19 cellular contexts compared by ENCODE assay signal in genomic region chr22:26053737-26054316, GRCh38.
DNase-seq lines count a peak whose midpoint lies in the region; ATAC-seq and TF ChIP-seq lines count a peak whose summit lies in the region.
"Had no signal": no experiment of that assay in that cellular context is flagged by ENCODE, and none has a peak within 500 bp of the region (broad histone marks: within the 10 kb centered on the region; RNA-seq: fewer than 3 reads in every experiment).

No MANE protein-coding gene starts in this region.

- H3K4me1 Mint-ChIP-seq in H9 = peaks cover 32 to 34% of the 10 kb centered on the region in 2 experiments
- no peaks in the 10 kb centered on the region for H3K4me1 Mint-ChIP-seq in natural killer cell treated with Interleukin-12 subunit alpha and Interleukin-12 subunit beta and Interleukin-15 and Interleukin-18, amount 100 ng/mL, for 72 hours (ENCODE audit: low read depth in 2 of 2)
- H3K4me1 Mint-ChIP-seq: T-helper 17 cell had no signal

- H3K4me2 ChIP-seq in H9 (ENCODE audit: insufficient read depth, insufficient read length, low read length) (no peak overlapping the region), mesendoderm (ENCODE audit: low read length) (no peak overlapping the region)
- H3K4me2 ChIP-seq: KMS-11 had no signal

- H3K9me3 Mint-ChIP-seq in H9 = no peaks in the 10 kb centered on the region
- H3K9me3 Mint-ChIP-seq in natural killer cell treated with Interleukin-12 subunit alpha and Interleukin-12 subunit beta and Interleukin-15 and Interleukin-18, amount 100 ng/mL, for 72 hours = no peaks in the 10 kb centered on the region
- H3K9me3 Mint-ChIP-seq: CD4-positive, alpha-beta T cell had no signal

- no peaks in the 10 kb centered on the region for H3K79me2 ChIP-seq in H9 (ENCODE audit: insufficient read depth, low read length)
- no peaks in the 10 kb centered on the region for H3K79me2 ChIP-seq in mesendoderm (ENCODE audit: control insufficient read depth, insufficient read depth, low read length)

- no peak for ATAC-seq in natural killer cell treated with Interleukin-12 subunit alpha and Interleukin-12 subunit beta and Interleukin-15 and Interleukin-18, amount 100 ng/mL, for 72 hours
- ATAC-seq: GM12878, HCT116, T-helper 17 cell had no signal

- H4K5ac ChIP-seq in H9 (ENCODE audit: insufficient read length, low read depth, low read length) (no peak overlapping the region), mesendoderm (ENCODE audit: low read length) (no peak overlapping the region)

- H3K4me3 ChIP-seq in NT2/D1 (ENCODE audit: insufficient read length, low read depth) (no peak overlapping the region), mesendoderm (ENCODE audit: low read length) (no peak overlapping the region)
- H3K4me3 ChIP-seq: GM12878 had no signal

- TF ChIP-seq CTCF in H9 (conservative IDR thresholded peaks at IDR 0.05) = no peak

- H4K8ac ChIP-seq in H9 (replicated peaks; ENCODE audit: insufficient read length, low read depth, low read length) = no peak overlapping the region
- no peak overlapping the region for H4K8ac ChIP-seq in mesendoderm (ENCODE audit: low read depth, low read length)

- H3K36me3 ChIP-seq in NT2/D1 (ENCODE audit: insufficient read depth, insufficient read length, low read length) (no peaks in the 10 kb centered on the region), mesendoderm (ENCODE audit: control insufficient read depth, insufficient read depth, low read length) (no peaks in the 10 kb centered on the region)

- no peak overlapping the region for H3K9ac ChIP-seq in H9 (ENCODE audit: extremely low read depth, insufficient read length, low read length)
- H3K9ac ChIP-seq in NT2/D1 (ENCODE audit: insufficient read length, low read depth) = no peak overlapping the region
- H3K9ac ChIP-seq in mesendoderm (ENCODE audit: low read length) = no peak overlapping the region
- H3K9ac ChIP-seq: KMS-11 had no signal

- H3K56ac ChIP-seq in H9 (ENCODE audit: insufficient read length, low read depth, low read length) (no peak overlapping the region), mesendoderm (ENCODE audit: low read length) (no peak overlapping the region)

- H3K23ac ChIP-seq in H9 (ENCODE audit: insufficient read length, low read depth, low read length) (no peak overlapping the region), mesendoderm (ENCODE audit: low read length) (no peak overlapping the region)

- H2BK12ac ChIP-seq in H9 (ENCODE audit: insufficient read length, low read depth, low read length) = no peak overlapping the region

- no peak overlapping the region for H2AK5ac ChIP-seq in H9 (ENCODE audit: insufficient read length, low read length)
- no peak overlapping the region for H2AK5ac ChIP-seq in mesendoderm (ENCODE audit: low read length)

- no peak overlapping the region for H3K27ac ChIP-seq in H9 (ENCODE audit: insufficient read length, low read depth, low read length)
- no peak overlapping the region for H3K27ac ChIP-seq in mesendoderm (ENCODE audit: low read depth, low read length)
- H3K27ac ChIP-seq: KMS-11 had no signal

- no peak overlapping the region for H3K4ac ChIP-seq in H9 (ENCODE audit: low read depth, low read length)
- H3K4ac ChIP-seq in mesendoderm (ENCODE audit: low read depth, low read length) = no peak overlapping the region

- H3K23me2 ChIP-seq in H9 (ENCODE audit: insufficient read length, low read depth, low read length, poor library complexity, severe bottlenecking) = no peaks in the 10 kb centered on the region

- no peak overlapping the region for H4K91ac ChIP-seq in H9 (ENCODE audit: insufficient read length, low read depth, low read length)

- no peaks in the 10 kb centered on the region; the same call in 1 of the 2 replicates for H3K4me1 ChIP-seq in H9 (ENCODE audit: insufficient read depth, low read length)
- peaks cover 9% of the 10 kb centered on the region for H3K4me1 ChIP-seq in NT2/D1 (ENCODE audit: insufficient read depth, insufficient read length)
- no peaks in the 10 kb centered on the region for H3K4me1 ChIP-seq in mesendoderm (ENCODE audit: control insufficient read depth, low read depth, low read length)

- 0 out of 5 replicates have a peak overlapping the region, but pooled peaks of 1 of the 2 experiments have one; percentile 15 for H3K4me3 Mint-ChIP-seq in H9
- no peak overlapping the region for H3K4me3 Mint-ChIP-seq in natural killer cell treated with Interleukin-12 subunit alpha and Interleukin-12 subunit beta and Interleukin-15 and Interleukin-18, amount 100 ng/mL, for 72 hours
- H3K4me3 Mint-ChIP-seq: CD4-positive, alpha-beta T cell; T-helper 17 cell had no signal

- H3K18ac ChIP-seq in H9 (ENCODE audit: insufficient read length, low read depth, low read length) (no peak overlapping the region), mesendoderm (ENCODE audit: low read length) (peak overlapping the region; percentile 87)

- no peak overlapping the region for H2AFZ ChIP-seq in H9 (ENCODE audit: low read length)

- H3K79me1 ChIP-seq in H9 (ENCODE audit: insufficient read depth, low read depth, low read length, poor library complexity, severe bottlenecking) = no peaks in the 10 kb centered on the region
- H3K79me1 ChIP-seq in mesendoderm (ENCODE audit: low read length) = no peaks in the 10 kb centered on the region

- H3K27me3 ChIP-seq in H9 (ENCODE audit: insufficient read depth, low read length) (no peaks in the 10 kb centered on the region), NT2/D1 (ENCODE audit: insufficient read depth, insufficient read length) (no peaks in the 10 kb centered on the region), mesendoderm (ENCODE audit: insufficient read depth, low read length, poor library complexity) (no peaks in the 10 kb centered on the region)

- no CpG with 5 or more reads among the region's 4 CpGs for WGBS in H9 (ENCODE audit: extremely low coverage, insufficient read length, low lambda C conversion rate)
- WGBS in mesendoderm (ENCODE audit: extremely low coverage, insufficient coverage, low lambda C conversion rate) = no CpG with 5 or more reads among the region's 4 CpGs

- H2BK5ac ChIP-seq in H9 (ENCODE audit: insufficient read length, low read length) (no peak overlapping the region), mesendoderm (ENCODE audit: low read length) (no peak overlapping the region)

- DNase-seq in COR-L47 (lab: John Stamatoyannopoulos, UW) (peak; percentile 20), H9 (peak; percentile 44), NT2/D1 (ENCODE audit: low read depth, low spot score) (peak; percentile 81), mesendoderm (peak; percentile 13), anterior cingulate cortex (lab: John Stamatoyannopoulos, UW) (no peak), EL (no peak)
- no peak for DNase-seq in natural killer cell treated with Interleukin-12 subunit alpha and Interleukin-12 subunit beta and Interleukin-15 and Interleukin-18, amount 100 ng/mL, for 72 hours (ENCODE audit: low spot score)
- DNase-seq: CD4-positive, alpha-beta T cell; DMS79 treated with DMSO at 0.1 percent for 48 hours; GDM1; NCI-H1048; NCI-H187; NCI-H2171; OCI-M1; SHP77 treated with DMSO at 0.1 percent for 48 hours; T-helper 17 cell had no signal

- H3K27me3 Mint-ChIP-seq in H9 (ENCODE audit: low read depth) = peaks cover 4% of the 10 kb centered on the region; the same call in 1 of the 2 replicates
- peaks cover 32 to 41% of the 10 kb centered on the region in 2 donors for H3K27me3 Mint-ChIP-seq in natural killer cell treated with Interleukin-12 subunit alpha and Interleukin-12 subunit beta and Interleukin-15 and Interleukin-18, amount 100 ng/mL, for 72 hours

- H3K36me3 Mint-ChIP-seq in H9 (ENCODE audit: insufficient read depth in 1 of 3, low read depth in 3 of 3) = no peaks in the 10 kb centered on the region
- H3K36me3 Mint-ChIP-seq in natural killer cell treated with Interleukin-12 subunit alpha and Interleukin-12 subunit beta and Interleukin-15 and Interleukin-18, amount 100 ng/mL, for 72 hours = no peaks in the 10 kb centered on the region

- H2BK120ac ChIP-seq in H9 (ENCODE audit: low read depth, low read length, poor library complexity, severe bottlenecking) = no peak overlapping the region
- peak overlapping the region; percentile 28 for H2BK120ac ChIP-seq in mesendoderm (ENCODE audit: low read depth, low read length)

- H3T11ph ChIP-seq in H9 (ENCODE audit: low read length) = no peak overlapping the region

- H2BK15ac ChIP-seq in H9 (ENCODE audit: low read depth, low read length) = no peak overlapping the region
- H2BK15ac ChIP-seq in mesendoderm (replicated peaks; ENCODE audit: low read depth) = no peak overlapping the region

- H3K9me3 ChIP-seq in H9 (ENCODE audit: control insufficient read depth, low read depth, low read length) (no peaks in the 10 kb centered on the region), NT2/D1 (ENCODE audit: insufficient read depth, low read length) (no peaks in the 10 kb centered on the region)

- H2BK20ac ChIP-seq in H9 (ENCODE audit: low read depth, low read length, poor library complexity, severe bottlenecking) = no peak overlapping the region

- H4K20me1 ChIP-seq in H9 (ENCODE audit: control insufficient read depth, insufficient read depth, insufficient read length) = no peaks in the 10 kb centered on the region

- peak overlapping the region in 2 of 3 experiments; percentile 9 to 10; a peak in 3 of 7 replicates for H3K27ac Mint-ChIP-seq in H9
- H3K27ac Mint-ChIP-seq in natural killer cell treated with Interleukin-12 subunit alpha and Interleukin-12 subunit beta and Interleukin-15 and Interleukin-18, amount 100 ng/mL, for 72 hours = no peak overlapping the region
- H3K27ac Mint-ChIP-seq: CD4-positive, alpha-beta T cell; T-helper 17 cell had no signal

- H3K14ac ChIP-seq in H9 (ENCODE audit: insufficient read depth, low read length) = no peak overlapping the region

Comparison
In these comparisons a context has a peak if more than half of its experiments do, and no peak if none do; other contexts are left out.
1. DNase-seq: peak in COR-L47 (single experiment), H9 (single experiment), NT2/D1 (single experiment) and mesendoderm (single experiment); none in anterior cingulate cortex (0 of 58), EL (single experiment) and natural killer cell treated with Interleukin-12 subunit alpha and Interleukin-12 subunit beta and Interleukin-15 and Interleukin-18, amount 100 ng/mL, for 72 hours (single experiment).
2. H3K27ac Mint-ChIP-seq: peak in H9 (2 of 3); none in natural killer cell treated with Interleukin-12 subunit alpha and Interleukin-12 subunit beta and Interleukin-15 and Interleukin-18, amount 100 ng/mL, for 72 hours (0 of 2).